ENCODE assay signal across 15 cellular contexts in the genomic region with DNA sequence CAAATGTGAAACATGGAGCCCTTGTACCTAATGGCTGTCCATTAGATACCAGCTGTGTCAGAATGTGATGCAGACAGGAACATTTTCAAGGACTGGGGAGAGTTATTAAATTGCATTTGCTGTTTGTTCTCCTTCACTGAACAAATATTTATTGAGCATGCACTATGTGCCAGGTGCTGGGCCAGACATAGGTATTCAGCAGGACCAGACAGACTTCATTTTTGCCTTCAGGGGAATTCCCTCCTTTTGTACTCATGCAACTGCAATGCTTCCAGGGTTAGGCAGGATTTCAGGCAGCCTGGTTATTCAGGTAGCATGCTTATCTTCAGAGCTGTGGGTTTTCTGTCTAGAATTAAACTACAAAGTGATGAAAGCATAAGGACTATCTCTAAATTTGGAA.
DNase-seq lines count a peak whose midpoint lies in the region; ATAC-seq, FAIRE-seq and TF ChIP-seq lines count a peak whose summit lies in the region.
"Had no signal": no experiment of that assay in that cellular context is flagged by ENCODE, and none has a peak within 500 bp of the region (broad histone marks: within the 10 kb centered on the region; RNA-seq: fewer than 3 reads in every experiment).

No MANE protein-coding gene starts in this region.

- H3K27ac Mint-ChIP-seq in immature natural killer cell: no peak overlapping the region
- H3K27ac Mint-ChIP-seq: stimulated activated naive B cell treated with anti-CD40 and anti-IgM and Interleukin-4, amounts not matched to agents 10 μg/mL and 1 μg/mL and 100 μg/mL, for 72 hours had no signal

- no peaks in the 10 kb centered on the region for H3K79me1 ChIP-seq in mesendoderm (ENCODE audit: low read length)

- H2BK120ac ChIP-seq in mesendoderm (ENCODE audit: low read depth, low read length): no peak overlapping the region

- no peak overlapping the region for H3K18ac ChIP-seq in mesendoderm (ENCODE audit: low read length)

- H4K8ac ChIP-seq in mesendoderm (ENCODE audit: low read depth, low read length): no peak overlapping the region

- H3K9ac ChIP-seq in mesendoderm (ENCODE audit: low read length): no peak overlapping the region

- H3K4ac ChIP-seq in mesendoderm (ENCODE audit: low read depth, low read length): no peak overlapping the region

- no peaks in the 10 kb centered on the region for H3K36me3 Mint-ChIP-seq in immature natural killer cell
- H3K36me3 Mint-ChIP-seq: stimulated activated naive B cell treated with anti-CD40 and anti-IgM and Interleukin-4, amounts not matched to agents 10 μg/mL and 1 μg/mL and 100 μg/mL, for 72 hours had no signal

- no peak overlapping the region for H3K4me3 Mint-ChIP-seq in immature natural killer cell
- H3K4me3 Mint-ChIP-seq: stimulated activated naive B cell treated with anti-CD40 and anti-IgM and Interleukin-4, amounts not matched to agents 10 μg/mL and 1 μg/mL and 100 μg/mL, for 72 hours had no signal

- no peak for TF ChIP-seq POLR2A in erythroblast (IDR thresholded peaks at IDR 0.05; ENCODE audit: low read length)

- no peak for TF ChIP-seq CTCF in bronchial epithelial cell (IDR thresholded peaks at IDR 0.05; ENCODE audit: insufficient read depth, low read length, severe bottlenecking)

- DNase-seq in DMS153 treated with DMSO at 0.1 percent for 48 hours (lab: John Stamatoyannopoulos, UW; ENCODE audit: unreplicated experiment): peak; percentile 40
- peak; percentile 63 for DNase-seq in NCI-H2029 treated with DMSO at 0.1 percent for 48 hours (lab: John Stamatoyannopoulos, UW)
- DNase-seq in bronchial epithelial cell (ENCODE audit: low read depth): peak; percentile 96
- peak; percentile 36 for DNase-seq in mesendoderm
- DNase-seq in epidermal melanocyte (ENCODE audit: insufficient read length, low spot score): no peak
- DNase-seq in immature natural killer cell: no peak
- DNase-seq in erythroblast (lab: John Stamatoyannopoulos, UW): no peak
- DNase-seq: activated gamma-delta T cell treated with Interleukin-2 at 50 U/mL for 16 hours; adrenal gland; dermis blood vessel endothelial cell; left ventricle myocardium superior; NCI-H1048; stimulated activated naive B cell treated with anti-CD40 and anti-IgM and Interleukin-4, amounts not matched to agents 10 μg/mL and 1 μg/mL and 100 μg/mL, for 72 hours had no signal

- no peaks in the 10 kb centered on the region for H3K36me3 ChIP-seq in bronchial epithelial cell (ENCODE audit: control insufficient read depth, insufficient read depth, low read length)
- H3K36me3 ChIP-seq in mesendoderm (ENCODE audit: control insufficient read depth, insufficient read depth, low read length): no peaks in the 10 kb centered on the region
- H3K36me3 ChIP-seq: adrenal gland, esophagus muscularis mucosa had no signal

- H2AK5ac ChIP-seq in mesendoderm (ENCODE audit: low read length): no peak overlapping the region

- no peak overlapping the region for H3K4me2 ChIP-seq in mesendoderm (ENCODE audit: low read length)

- peaks cover 0 to 1% of the 10 kb centered on the region in 2 donors for H3K4me1 Mint-ChIP-seq in immature natural killer cell

- no peaks in the 10 kb centered on the region for H3K9me3 Mint-ChIP-seq in immature natural killer cell
- H3K9me3 Mint-ChIP-seq: stimulated activated naive B cell treated with anti-CD40 and anti-IgM and Interleukin-4, amounts not matched to agents 10 μg/mL and 1 μg/mL and 100 μg/mL, for 72 hours had no signal

- H4K5ac ChIP-seq in mesendoderm (ENCODE audit: low read length): no peak overlapping the region

- H3K4me1 ChIP-seq in mesendoderm (ENCODE audit: control insufficient read depth, low read depth, low read length): no peaks in the 10 kb centered on the region

- no peak overlapping the region for H3K23ac ChIP-seq in mesendoderm (ENCODE audit: low read length)

- no peaks in the 10 kb centered on the region for H3K79me2 ChIP-seq in mesendoderm (ENCODE audit: control insufficient read depth, insufficient read depth, low read length)

- no peaks in the 10 kb centered on the region for H3K27me3 ChIP-seq in bronchial epithelial cell (ENCODE audit: control insufficient read depth, insufficient read depth, low read length)
- H3K27me3 ChIP-seq in mesendoderm (ENCODE audit: insufficient read depth, low read length, poor library complexity): no peaks in the 10 kb centered on the region

- no peak for ATAC-seq in HG02642 (IDR thresholded peaks at IDR 0.05; ENCODE audit: poor library complexity, unreplicated experiment)
- ATAC-seq: left ventricle myocardium superior; stimulated activated naive B cell treated with anti-CD40 and anti-IgM and Interleukin-4, amounts not matched to agents 10 μg/mL and 1 μg/mL and 100 μg/mL, for 72 hours had no signal

- no peak overlapping the region for H2BK5ac ChIP-seq in mesendoderm (ENCODE audit: low read length)

- no peak overlapping the region for H3K4me3 ChIP-seq in bronchial epithelial cell (ENCODE audit: low read depth, low read length)
- H3K4me3 ChIP-seq in mesendoderm (ENCODE audit: low read length): no peak overlapping the region
- H3K4me3 ChIP-seq: adrenal gland, esophagus muscularis mucosa had no signal

- FAIRE-seq in bronchial epithelial cell (lab: Jason Lieb, UNC): no peak

- H2BK15ac ChIP-seq in mesendoderm (replicated peaks; ENCODE audit: low read depth): no peak overlapping the region

- no peak overlapping the region for H3K27ac ChIP-seq in mesendoderm (ENCODE audit: low read depth, low read length)
- H3K27ac ChIP-seq: adrenal gland, esophagus muscularis mucosa had no signal

- H3K27me3 Mint-ChIP-seq in immature natural killer cell (ENCODE audit: low read depth in 3 of 3): peaks cover 2 to 17% (median 8%) of the 10 kb centered on the region in 3 donors

- H3K56ac ChIP-seq in mesendoderm (ENCODE audit: low read length): no peak overlapping the region

Comparison
In these comparisons a context has a peak if more than half of its experiments do, and no peak if none do; other contexts are left out.
1. DNase-seq: peak in DMS153 treated with DMSO at 0.1 percent for 48 hours (single experiment), NCI-H2029 treated with DMSO at 0.1 percent for 48 hours (single experiment), bronchial epithelial cell (single experiment) and mesendoderm (single experiment); none in epidermal melanocyte (single experiment), immature natural killer cell (0 of 3) and erythroblast (0 of 2).